1 cellular context compared by ENCODE assay signal in the genomic region with DNA sequence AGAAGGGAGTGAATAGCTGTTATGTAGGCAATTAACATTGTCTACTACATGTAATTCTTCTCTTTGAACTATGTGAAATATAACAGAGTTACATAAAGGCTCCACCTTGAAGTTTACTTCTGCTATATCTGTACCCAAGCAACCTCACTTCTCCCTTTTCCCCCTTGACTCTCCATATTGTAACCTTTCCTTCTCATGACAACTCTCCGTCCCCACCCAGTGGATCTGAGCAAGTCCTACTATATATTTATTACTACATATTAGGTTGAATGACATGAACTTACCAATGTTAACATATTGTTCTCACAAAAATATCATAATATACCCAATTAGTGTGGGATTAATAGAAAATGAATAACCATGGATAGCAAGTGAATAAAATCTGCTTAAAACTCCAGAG.
TF ChIP-seq lines count a peak whose summit lies in the region.

No MANE protein-coding gene starts in this region.

TF ChIP-seq in GM23338, 12 proteins besides CTCF, POLR2A, EP300 and RAD21 (continued from another document):
- TF ChIP-seq, protein P1, sequence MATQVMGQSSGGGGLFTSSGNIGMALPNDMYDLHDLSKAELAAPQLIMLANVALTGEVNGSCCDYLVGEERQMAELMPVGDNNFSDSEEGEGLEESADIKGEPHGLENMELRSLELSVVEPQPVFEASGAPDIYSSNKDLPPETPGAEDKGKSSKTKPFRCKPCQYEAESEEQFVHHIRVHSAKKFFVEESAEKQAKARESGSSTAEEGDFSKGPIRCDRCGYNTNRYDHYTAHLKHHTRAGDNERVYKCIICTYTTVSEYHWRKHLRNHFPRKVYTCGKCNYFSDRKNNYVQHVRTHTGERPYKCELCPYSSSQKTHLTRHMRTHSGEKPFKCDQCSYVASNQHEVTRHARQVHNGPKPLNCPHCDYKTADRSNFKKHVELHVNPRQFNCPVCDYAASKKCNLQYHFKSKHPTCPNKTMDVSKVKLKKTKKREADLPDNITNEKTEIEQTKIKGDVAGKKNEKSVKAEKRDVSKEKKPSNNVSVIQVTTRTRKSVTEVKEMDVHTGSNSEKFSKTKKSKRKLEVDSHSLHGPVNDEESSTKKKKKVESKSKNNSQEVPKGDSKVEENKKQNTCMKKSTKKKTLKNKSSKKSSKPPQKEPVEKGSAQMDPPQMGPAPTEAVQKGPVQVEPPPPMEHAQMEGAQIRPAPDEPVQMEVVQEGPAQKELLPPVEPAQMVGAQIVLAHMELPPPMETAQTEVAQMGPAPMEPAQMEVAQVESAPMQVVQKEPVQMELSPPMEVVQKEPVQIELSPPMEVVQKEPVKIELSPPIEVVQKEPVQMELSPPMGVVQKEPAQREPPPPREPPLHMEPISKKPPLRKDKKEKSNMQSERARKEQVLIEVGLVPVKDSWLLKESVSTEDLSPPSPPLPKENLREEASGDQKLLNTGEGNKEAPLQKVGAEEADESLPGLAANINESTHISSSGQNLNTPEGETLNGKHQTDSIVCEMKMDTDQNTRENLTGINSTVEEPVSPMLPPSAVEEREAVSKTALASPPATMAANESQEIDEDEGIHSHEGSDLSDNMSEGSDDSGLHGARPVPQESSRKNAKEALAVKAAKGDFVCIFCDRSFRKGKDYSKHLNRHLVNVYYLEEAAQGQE (IDR thresholded peaks at IDR 0.05; ENCODE audit: unreplicated experiment): no peak
- TF ChIP-seq EZH2 (IDR thresholded peaks at IDR 0.05; ENCODE audit: low read depth, unreplicated experiment) (no peak), JUNB (IDR thresholded peaks at IDR 0.05; ENCODE audit: unreplicated experiment) (no peak), CREB1 (CRISPR knock-in tag; IDR thresholded peaks at IDR 0.05; ENCODE audit: low read depth) (no peak), POLR2AphosphoS5 (IDR thresholded peaks at IDR 0.05; ENCODE audit: low read depth) (no peak)
